In the genomic region with DNA sequence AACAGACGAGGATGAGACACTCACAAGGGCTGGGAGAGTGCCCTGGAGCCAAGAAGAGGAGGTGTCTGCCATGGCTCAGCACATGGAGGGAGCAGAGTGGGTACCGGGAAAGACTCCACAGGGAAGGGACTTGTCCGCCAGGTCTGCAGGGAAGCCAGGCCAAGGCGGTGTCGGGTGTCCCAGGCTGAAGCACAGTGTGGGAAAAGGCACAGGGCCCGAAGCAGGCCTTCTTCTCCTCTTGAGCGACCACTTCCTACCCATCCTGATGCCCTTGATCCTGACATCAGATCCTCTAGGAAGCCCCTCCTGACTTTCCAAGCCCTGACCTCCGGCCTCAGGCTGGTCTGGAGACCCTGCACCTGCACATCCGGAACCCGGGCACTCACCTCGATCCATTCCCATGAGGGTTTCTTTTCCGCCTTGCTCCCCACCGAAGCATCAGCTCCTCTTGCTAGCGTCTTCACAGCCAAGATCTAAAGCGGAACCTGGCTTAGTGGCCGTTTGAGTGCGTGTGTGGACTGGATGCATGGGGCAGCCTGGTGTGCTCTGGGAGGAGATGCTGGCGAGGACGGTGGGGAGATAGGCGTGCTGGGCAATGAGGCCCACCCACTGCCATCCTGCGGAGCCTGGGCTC, we compare ENCODE assay signal across 26 cellular contexts. TPM values are rescaled to one million over a fixed set of nuclear protein-coding genes. Genes with fewer than 3 reads are reported as not detected.
DNase-seq lines count a peak whose midpoint lies in the region; ATAC-seq and TF ChIP-seq lines count a peak whose summit lies in the region.
"Had no signal": no experiment of that assay in that cellular context is flagged by ENCODE, and none has a peak within 500 bp of the region (broad histone marks: within the 10 kb centered on the region; RNA-seq: fewer than 3 reads in every experiment).

No MANE protein-coding gene starts in this region.

- H3K4me1 ChIP-seq in GM23338 (ENCODE audit: insufficient read depth): no peaks in the 10 kb centered on the region
- H3K4me1 ChIP-seq in lower lobe of right lung: peaks cover 8% of the 10 kb centered on the region
- H3K4me1 ChIP-seq in gastrocnemius medialis: peaks cover 4 to 16% of the 10 kb centered on the region in 2 donors
- H3K4me1 ChIP-seq in foreskin keratinocyte: peaks cover 7% of the 10 kb centered on the region

- no peaks in the 10 kb centered on the region for H3K27me3 ChIP-seq in GM23338 (ENCODE audit: insufficient read depth)
- no peaks in the 10 kb centered on the region for H3K27me3 ChIP-seq in lower lobe of right lung (ENCODE audit: low read depth)
- H3K27me3 ChIP-seq in gastrocnemius medialis: no peaks in the 10 kb centered on the region
- no peaks in the 10 kb centered on the region for H3K27me3 ChIP-seq in foreskin keratinocyte

- H3K9me3 ChIP-seq in lower lobe of right lung (no peaks in the 10 kb centered on the region), gastrocnemius medialis (no peaks in the 10 kb centered on the region)

- no peaks in the 10 kb centered on the region for H3K79me2 ChIP-seq in GM23338 (replicated peaks; ENCODE audit: insufficient read depth)

- no peak overlapping the region for H3K4me2 ChIP-seq in GM23338

- in situ Hi-C loops in gastrocnemius medialis (cut with MboI; ENCODE audit: low sequenced_read_pairs in 4 of 4): loop anchor here in 1 of 4 donors (10.0 kb wide), 1 partner anchor 92 kb away; no protein-coding TSS in a partner anchor

- peaks cover 12% of the 10 kb centered on the region for H3K27me3 Mint-ChIP-seq in GM23338 (ENCODE audit: insufficient read depth, low read depth, poor library complexity)
- H3K27me3 Mint-ChIP-seq: activated CD4-positive, alpha-beta memory T cell treated with anti-CD3 and anti-CD28 coated beads for 36 hours; activated naive CD4-positive, alpha-beta T cell treated with anti-CD3 and anti-CD28 coated beads, Interleukin-2, amount 50 U/mL, for 24 hours had no signal

- H3F3A ChIP-seq in GM23338 (replicated peaks; ENCODE audit: low read depth): no peaks in the 10 kb centered on the region

- peaks cover 3% of the 10 kb centered on the region; the same call in 2 of the 3 replicates for H3K9me3 Mint-ChIP-seq in GM23338
- H3K9me3 Mint-ChIP-seq: activated CD4-positive, alpha-beta memory T cell treated with anti-CD3 and anti-CD28 coated beads for 36 hours; activated naive CD4-positive, alpha-beta T cell treated with anti-CD3 and anti-CD28 coated beads, Interleukin-2, amount 50 U/mL, for 24 hours; CD8-positive, alpha-beta memory T cell; central memory CD8-positive, alpha-beta T cell had no signal

- no peak overlapping the region for H3K4me3 ChIP-seq in GM23338
- H3K4me3 ChIP-seq in lower lobe of right lung: no peak overlapping the region
- H3K4me3 ChIP-seq in gastrocnemius medialis: no peak overlapping the region
- H3K4me3 ChIP-seq: lung had no signal

- no peaks in the 10 kb centered on the region for H3K36me3 Mint-ChIP-seq in GM23338 (ENCODE audit: low read depth)
- H3K36me3 Mint-ChIP-seq: activated CD4-positive, alpha-beta memory T cell treated with anti-CD3 and anti-CD28 coated beads for 36 hours; activated naive CD4-positive, alpha-beta T cell treated with anti-CD3 and anti-CD28 coated beads, Interleukin-2, amount 50 U/mL, for 24 hours had no signal

- H2AFZ ChIP-seq in GM23338: no peak overlapping the region

- intact Hi-C loops in lower lobe of right lung (cut with DNase I): no loop called here
- intact Hi-C loops in gastrocnemius medialis (cut with DNase I; ENCODE audit: low total_unique reads): loop anchor here (5.0 to 10.0 kb wide), 2 partner anchors 88 to 89 kb away; no protein-coding TSS in a partner anchor

- H3K9me2 ChIP-seq in GM23338 (ENCODE audit: insufficient read depth): no peaks in the 10 kb centered on the region

- H3K36me3 ChIP-seq in GM23338 (ENCODE audit: insufficient read depth) (no peaks in the 10 kb centered on the region), lower lobe of right lung (no peaks in the 10 kb centered on the region), gastrocnemius medialis (no peaks in the 10 kb centered on the region)

- H3K27ac ChIP-seq in GM23338 (ENCODE audit: low read depth): no peak overlapping the region
- no peak overlapping the region for H3K27ac ChIP-seq in lower lobe of right lung
- no peak overlapping the region for H3K27ac ChIP-seq in gastrocnemius medialis
- H3K27ac ChIP-seq in foreskin keratinocyte: no peak overlapping the region
- H3K27ac ChIP-seq: VCaP had no signal

- no peak overlapping the region for H3K27ac Mint-ChIP-seq in GM23338
- H3K27ac Mint-ChIP-seq: activated CD4-positive, alpha-beta memory T cell treated with anti-CD3 and anti-CD28 coated beads for 36 hours; activated naive CD4-positive, alpha-beta T cell treated with anti-CD3 and anti-CD28 coated beads, Interleukin-2, amount 50 U/mL, for 24 hours had no signal

- H3K4me3 Mint-ChIP-seq in GM23338: no peak overlapping the region
- H3K4me3 Mint-ChIP-seq: activated CD4-positive, alpha-beta memory T cell treated with anti-CD3 and anti-CD28 coated beads for 36 hours; activated naive CD4-positive, alpha-beta T cell treated with anti-CD3 and anti-CD28 coated beads, Interleukin-2, amount 50 U/mL, for 24 hours; CD8-positive, alpha-beta memory T cell; central memory CD8-positive, alpha-beta T cell had no signal

- H3K4me1 Mint-ChIP-seq in GM23338: peaks cover 3% of the 10 kb centered on the region
- H3K4me1 Mint-ChIP-seq: activated naive CD4-positive, alpha-beta T cell treated with anti-CD3 and anti-CD28 coated beads, Interleukin-2, amount 50 U/mL, for 24 hours; CD8-positive, alpha-beta memory T cell; central memory CD8-positive, alpha-beta T cell had no signal

- ATAC-seq in GM23338 (peak; percentile 76), lower lobe of right lung (no peak), gastrocnemius medialis (peak; percentile 23 to 48), GM18907 (IDR thresholded peaks at IDR 0.05; ENCODE audit: unreplicated experiment) (no peak), HG03571 (IDR thresholded peaks at IDR 0.05; ENCODE audit: unreplicated experiment) (no peak), foreskin keratinocyte (no peak)
- ATAC-seq: SK-N-SH treated with all-trans-retinoic acid at 6 μM for 48 hours had no signal

- DNase-seq in GM23338 (ENCODE audit: low spot score): no peak
- peak; percentile 27 for DNase-seq in RPMI7951 (ENCODE audit: low read depth)
- DNase-seq in lower lobe of right lung: peak; percentile 28
- DNase-seq in gastrocnemius medialis: peak in 1 of 2 donors; percentile 37
- no peak for DNase-seq in foreskin keratinocyte
- DNase-seq: activated CD4-positive, alpha-beta memory T cell treated with anti-CD3 and anti-CD28 coated beads for 36 hours; activated T-cell treated with anti-CD3 and anti-CD28 coated beads for 4 hours; anterior cingulate cortex; CD8-positive, alpha-beta memory T cell; foreskin melanocyte; hypothalamus; Karpas-422; NCI-H1694; NCI-H69; occipital lobe; stimulated activated CD4-positive, alpha-beta T cell treated with anti-CD3 and anti-CD28 coated beads, Interleukin-15, amount 100 ng/mL, for 24 hours; stimulated activated CD8-positive, alpha-beta memory T cell treated with anti-CD3 and anti-CD28 coated beads, Interleukin-4, amount 100 ng/mL, for 48 hours had no signal

- no peak for TF ChIP-seq POLR2A in gastrocnemius medialis (IDR thresholded peaks at IDR 0.05)

- H4K20me1 ChIP-seq in GM23338 (replicated peaks; ENCODE audit: insufficient read depth): no peaks in the 10 kb centered on the region

- TF ChIP-seq CTCF in GM23338 (conservative IDR thresholded peaks at IDR 0.05; ENCODE audit: low read depth in 2 of 2): no peak
- no peak for TF ChIP-seq CTCF in lower lobe of right lung (IDR thresholded peaks at IDR 0.05)
- TF ChIP-seq CTCF in gastrocnemius medialis (IDR thresholded peaks at IDR 0.05 in 4 of 5, conservative IDR thresholded peaks at IDR 0.05 in 1 of 5): no peak
- TF ChIP-seq CTCF in foreskin keratinocyte (conservative IDR thresholded peaks at IDR 0.05): no peak

TF ChIP-seq in GM23338, 12 proteins besides CTCF, POLR2A, EP300 and RAD21:
- no peak for TF ChIP-seq EZH2 (IDR thresholded peaks at IDR 0.05; ENCODE audit: low read depth, unreplicated experiment)
- no peak for TF ChIP-seq EZH2phosphoT487 (IDR thresholded peaks at IDR 0.05; ENCODE audit: unreplicated experiment)
- TF ChIP-seq ZNF114 (CRISPR knock-in tag; IDR thresholded peaks at IDR 0.05): no peak
- TF ChIP-seq NANOG (IDR thresholded peaks at IDR 0.05; ENCODE audit: borderline replicate concordance): no peak
- no peak for TF ChIP-seq ZNF331 (CRISPR knock-in tag; IDR thresholded peaks at IDR 0.05; ENCODE audit: low read depth)
- TF ChIP-seq POLR2AphosphoS5 (IDR thresholded peaks at IDR 0.05; ENCODE audit: low read depth): no peak
- TF ChIP-seq CREB1 (CRISPR knock-in tag; IDR thresholded peaks at IDR 0.05; ENCODE audit: low read depth): no peak
- TF ChIP-seq STAT1 (IDR thresholded peaks at IDR 0.05; ENCODE audit: unreplicated experiment): no peak
- no peak for TF ChIP-seq ETS1 (IDR thresholded peaks at IDR 0.05)
- TF ChIP-seq JUNB (IDR thresholded peaks at IDR 0.05; ENCODE audit: unreplicated experiment): no peak
TF ChIP-seq in GM23338: peak in this region for 0.

RNA-seq across cellular contexts. Expression of gene CALML3, which starts 8.5 kb away (rescaled TPM):
- not detected in 2 replicates for total RNA-seq in GM23338 (2014; rRNA removed; shearing (Covaris generic))
- polyA plus RNA-seq in GM23338 (2016; fragmentation: Nextera tagmentation; extraction: Ambion mirVana): not detected in 2 replicates
- not detected in 2 replicates for total RNA-seq in RPMI7951 (2014; rRNA removed; shearing (Covaris generic))
- not detected for total RNA-seq in lower lobe of right lung
- not detected for total RNA-seq in gastrocnemius medialis
- 2.7 and 4.7 TPM in 2 replicates for total RNA-seq in foreskin keratinocyte
- 4.5 and 8.0 TPM in 2 replicates for polyA plus RNA-seq in foreskin keratinocyte
- total RNA-seq: activated CD4-positive, alpha-beta memory T cell treated with anti-CD3 and anti-CD28 coated beads for 36 hours; CD8-positive, alpha-beta memory T cell; occipital lobe; subcutaneous adipose tissue; T-helper 2 cell treated with Interferon-gamma antibody and Interleukin-4, amounts not matched to agents 100 ng/mL and 5 ng/mL, for 36 hours had no signal
- polyA plus RNA-seq: CD8-positive, alpha-beta memory T cell had no signal

RNA-seq across cellular contexts. Expression of gene CALML5, which starts 33.8 kb away (rescaled TPM):
- total RNA-seq in GM23338 (2014; rRNA removed; shearing (Covaris generic)): 0.27 TPM in 1 of 2 replicates, not detected in the other
- polyA plus RNA-seq in GM23338 (2016; fragmentation: Nextera tagmentation; extraction: Ambion mirVana): 0.26 and 0.40 TPM in 2 replicates
- total RNA-seq in RPMI7951 (2014; rRNA removed; shearing (Covaris generic)): not detected in 2 replicates
- not detected for total RNA-seq in lower lobe of right lung
- not detected for total RNA-seq in gastrocnemius medialis
- 2.4 and 65.7 TPM in 2 replicates for total RNA-seq in foreskin keratinocyte
- 2.1 and 104 TPM in 2 replicates for polyA plus RNA-seq in foreskin keratinocyte
- total RNA-seq: activated CD4-positive, alpha-beta memory T cell treated with anti-CD3 and anti-CD28 coated beads for 36 hours; CD8-positive, alpha-beta memory T cell; lung; occipital lobe; subcutaneous adipose tissue; T-helper 2 cell treated with Interferon-gamma antibody and Interleukin-4, amounts not matched to agents 100 ng/mL and 5 ng/mL, for 36 hours had no signal
- polyA plus RNA-seq: CD8-positive, alpha-beta memory T cell; lung had no signal

Comparison
In these comparisons a context has a peak if more than half of its experiments do, and no peak if none do; other contexts are left out.
1. ATAC-seq: peak in GM23338 (single experiment) and gastrocnemius medialis (2 of 2); none in lower lobe of right lung (0 of 2), GM18907 (single experiment), HG03571 (single experiment) and foreskin keratinocyte (single experiment).
2. DNase-seq: peak in RPMI7951 (single experiment) and lower lobe of right lung (single experiment); none in GM23338 (single experiment) and foreskin keratinocyte (0 of 2).